In genomic region chr22:20430101-20430640, GRCh38 we compare ENCODE assay signal across 10 cellular contexts. TPM values are rescaled to one million over a fixed set of nuclear protein-coding genes. Genes with fewer than 3 reads are reported as not detected.
DNase-seq lines count a peak whose midpoint lies in the region; ATAC-seq and TF ChIP-seq lines count a peak whose summit lies in the region.
"Had no signal": no experiment of that assay in that cellular context is flagged by ENCODE, and none has a peak within 500 bp of the region (broad histone marks: within the 10 kb centered on the region; RNA-seq: fewer than 3 reads in every experiment).

No MANE protein-coding gene starts in this region.

- H3K9ac ChIP-seq in skeletal muscle satellite cell (ENCODE audit: low read depth, low read length): no peak overlapping the region

- ATAC-seq in RWPE2 (ENCODE audit: low read depth) (no peak), HG02938 (IDR thresholded peaks at IDR 0.05; ENCODE audit: unreplicated experiment) (no peak), esophagus mucosa (no peak)

- H3K9me3 ChIP-seq in RWPE2 (ENCODE audit: severe bottlenecking) (no peaks in the 10 kb centered on the region), esophagus squamous epithelium (no peaks in the 10 kb centered on the region), skeletal muscle satellite cell (replicated peaks; ENCODE audit: low read length) (no peaks in the 10 kb centered on the region)
- H3K9me3 ChIP-seq: gastroesophageal sphincter had no signal

- H3K4me3 ChIP-seq in RWPE2 (ENCODE audit: severe bottlenecking) (no peak overlapping the region), esophagus squamous epithelium (peak overlapping the region; percentile 13 to 62 (median 44)), skeletal muscle satellite cell (ENCODE audit: low read length) (no peak overlapping the region)

- intact Hi-C loops in esophagus squamous epithelium (cut with DNase I): no loop called here

- H3K27me3 ChIP-seq in RWPE2 (ENCODE audit: insufficient read depth, poor library complexity, severe bottlenecking): no peaks in the 10 kb centered on the region
- peaks cover 0 to 100% (median 4%) of the 10 kb centered on the region in 4 donors for H3K27me3 ChIP-seq in esophagus squamous epithelium
- no peaks in the 10 kb centered on the region for H3K27me3 ChIP-seq in skeletal muscle satellite cell (ENCODE audit: control insufficient read depth, insufficient read depth, low read length)

- H3K36me3 ChIP-seq in RWPE2 (ENCODE audit: low read depth) (0 out of 2 replicates have a peak, but pooled peaks cover 3% of the 10 kb centered on the region), esophagus squamous epithelium (peaks cover 0 to 32% (median 0%) of the 10 kb centered on the region in 3 donors), skeletal muscle satellite cell (ENCODE audit: insufficient read depth, low read length) (peaks cover 29% of the 10 kb centered on the region)

- H3K4me2 ChIP-seq in skeletal muscle satellite cell (ENCODE audit: low read length): peak overlapping the region; percentile 95

- H3K27ac ChIP-seq in RWPE2 (ENCODE audit: poor library complexity, severe bottlenecking) (no peak overlapping the region), esophagus squamous epithelium (no peak overlapping the region)
- H3K27ac ChIP-seq: gastroesophageal sphincter had no signal

- DNase-seq in NCI-H748 (lab: John Stamatoyannopoulos, UW; ENCODE audit: unreplicated experiment) (peak; percentile 55), NCI-H748 treated with DMSO at 0.1 percent for 48 hours (lab: John Stamatoyannopoulos, UW) (no peak), RWPE2 (ENCODE audit: low spot score) (peak; percentile 30), esophagus squamous epithelium (lab: John Stamatoyannopoulos, UW) (no peak), NCI-H146 treated with DMSO at 0.1 percent for 48 hours (lab: John Stamatoyannopoulos, UW; ENCODE audit: unreplicated experiment) (no peak)
- DNase-seq: NCI-H446 treated with DMSO at 0.1 percent for 48 hours had no signal

- TF ChIP-seq CTCF in RWPE2 (IDR thresholded peaks at IDR 0.05; ENCODE audit: poor library complexity, severe bottlenecking): no peak
- no peak for TF ChIP-seq CTCF in esophagus squamous epithelium (IDR thresholded peaks at IDR 0.05)

- WGBS in esophagus squamous epithelium, 2 donors: 36% methylated on average over 20 of the region's 27 CpGs; no CpG with 5 or more reads in 1 of the 2 donors

- TF ChIP-seq POLR2A in esophagus squamous epithelium (IDR thresholded peaks at IDR 0.05): no peak

- H3K4me1 ChIP-seq in RWPE2 (ENCODE audit: insufficient read depth, poor library complexity, severe bottlenecking) (no peaks in the 10 kb centered on the region), esophagus squamous epithelium (peaks cover 27 to 63% (median 38%) of the 10 kb centered on the region in 3 donors), skeletal muscle satellite cell (ENCODE audit: control insufficient read depth, insufficient read depth, low read length) (peaks cover 6% of the 10 kb centered on the region)

RNA-seq across cellular contexts. Expression of gene SCARF2, which starts 7.5 kb away (rescaled TPM):
- 1 to 10 TPM; 1.1 to 6.9 (median 2.4) TPM for total RNA-seq in esophagus squamous epithelium
- total RNA-seq in skeletal muscle satellite cell (2012; rRNA removed): 13.5 and 15.2 TPM in 2 replicates
- 0.48 TPM for total RNA-seq in esophagus mucosa

RNA-seq across cellular contexts. Expression of gene ZNF74, which starts 36.2 kb away (rescaled TPM):
- total RNA-seq in esophagus squamous epithelium: 10 to 100 TPM in 1 of 4 donors, 1 to 10 TPM in 3; 7.9 to 10.7 (median 9.2) TPM
- total RNA-seq in skeletal muscle satellite cell (2012; rRNA removed): 5.3 and 5.9 TPM in 2 replicates
- 4.6 TPM for total RNA-seq in esophagus mucosa

Comparison
In these comparisons a context has a peak if more than half of its experiments do, and no peak if none do; other contexts are left out.
1. DNase-seq: peak in NCI-H748 (single experiment) and RWPE2 (single experiment); none in NCI-H748 treated with DMSO at 0.1 percent for 48 hours (single experiment), esophagus squamous epithelium (single experiment) and NCI-H146 treated with DMSO at 0.1 percent for 48 hours (single experiment).
2. H3K4me3 ChIP-seq: peak in esophagus squamous epithelium (4 of 4); none in RWPE2 (single experiment) and skeletal muscle satellite cell (single experiment).